ENCODE assay signal across 8 cellular contexts in genomic region chr14:72894623-72895378, GRCh38. TPM values are rescaled to one million over a fixed set of nuclear protein-coding genes. Genes with fewer than 3 reads are reported as not detected.
DNase-seq lines count a peak whose midpoint lies in the region; ATAC-seq and TF ChIP-seq lines count a peak whose summit lies in the region.

No MANE protein-coding gene starts in this region.

- DNase-seq in activated T-cell treated with anti-CD3 and anti-CD28 coated beads, Interleukin-2, amount 50 U/mL, for 1 hour: peak; percentile 35
- DNase-seq in activated T-cell treated with anti-CD3 and anti-CD28 coated beads for 4 hours: no peak
- peak in 1 of 2 donors; percentile 27 for DNase-seq in fibroblast of lung (ENCODE audit: low read depth in 2 of 2)
- peak; percentile 59 for DNase-seq in neural progenitor cell (ENCODE audit: low spot score)
- DNase-seq in NCI-H2196 (lab: John Stamatoyannopoulos, UW; ENCODE audit: unreplicated experiment): no peak

- H3K27ac Mint-ChIP-seq in neural progenitor cell: no peak overlapping the region

- H4K20me1 ChIP-seq in fibroblast of lung (ENCODE audit: control insufficient read depth, extremely low read depth, insufficient read depth, low read length): no peaks in the 10 kb centered on the region
- H4K20me1 ChIP-seq in neural progenitor cell (ENCODE audit: low read depth): peaks cover 10% of the 10 kb centered on the region

- no peaks in the 10 kb centered on the region for H3K36me3 Mint-ChIP-seq in neural progenitor cell

- H3K27me3 Mint-ChIP-seq in neural progenitor cell (ENCODE audit: insufficient read depth, low read depth): peaks cover 40% of the 10 kb centered on the region

- ATAC-seq in GM19397 (IDR thresholded peaks at IDR 0.05; ENCODE audit: unreplicated experiment) (no peak), HG03175 (IDR thresholded peaks at IDR 0.05; ENCODE audit: unreplicated experiment) (no peak)

- H3K4me2 ChIP-seq in fibroblast of lung (ENCODE audit: extremely low read depth, insufficient read depth, low read length): peak overlapping the region; percentile 98
- H3K4me2 ChIP-seq in neural progenitor cell: peak overlapping the region; percentile 95

- peak overlapping the region; percentile 94 for H3K4me3 Mint-ChIP-seq in neural progenitor cell

- H3K36me3 ChIP-seq in fibroblast of lung (ENCODE audit: control insufficient read depth, insufficient read depth, low read length): no peaks in the 10 kb centered on the region
- H3K36me3 ChIP-seq in neural progenitor cell: no peaks in the 10 kb centered on the region

- H3F3A ChIP-seq in neural progenitor cell (ENCODE audit: low read depth): peaks cover 22% of the 10 kb centered on the region

- TF ChIP-seq CTCF in WI38 (IDR thresholded peaks at IDR 0.05; ENCODE audit: low read depth, low read length) (no peak), fibroblast of lung (conservative IDR thresholded peaks at IDR 0.05 in 1 of 2, IDR thresholded peaks at IDR 0.05 in 1 of 2; ENCODE audit: low read depth in 1 of 2, low read length in 2 of 2) (no peak), neural progenitor cell (IDR thresholded peaks at IDR 0.05) (no peak)

- H3K27me3 ChIP-seq in fibroblast of lung (ENCODE audit: control insufficient read depth, insufficient read depth, low read length) (no peaks in the 10 kb centered on the region), neural progenitor cell (peaks cover 73% of the 10 kb centered on the region)

- H3K4me3 ChIP-seq in WI38 (ENCODE audit: low read depth, low read length): peak overlapping the region; percentile 73
- peak overlapping the region; percentile 85 to 94 (median 91) for H3K4me3 ChIP-seq in fibroblast of lung (replicated peaks in 1 of 4; ENCODE audit: control extremely low read depth in 1 of 4, insufficient read depth in 1 of 4, low read depth in 3 of 4, low read length in 4 of 4)
- peak overlapping the region; percentile 72 for H3K4me3 ChIP-seq in neural progenitor cell

- H3K27ac ChIP-seq in fibroblast of lung (ENCODE audit: insufficient read depth, low read length) (peak overlapping the region; percentile 38), neural progenitor cell (no peak overlapping the region)

- no peaks in the 10 kb centered on the region for H3K9me3 Mint-ChIP-seq in neural progenitor cell

- peaks cover 35% of the 10 kb centered on the region for H3K4me1 Mint-ChIP-seq in neural progenitor cell

- H3K79me2 ChIP-seq in fibroblast of lung (ENCODE audit: control insufficient read depth, insufficient read depth, low read length): peaks cover 37% of the 10 kb centered on the region
- H3K79me2 ChIP-seq in neural progenitor cell (ENCODE audit: low read depth): no peaks in the 10 kb centered on the region

- H3K4me1 ChIP-seq in fibroblast of lung (ENCODE audit: control insufficient read depth, extremely low read depth, insufficient read depth, low read length) (peaks cover 12% of the 10 kb centered on the region), neural progenitor cell (peaks cover 36% of the 10 kb centered on the region)

- H3K9ac ChIP-seq in fibroblast of lung (ENCODE audit: insufficient read depth, low read length): peak overlapping the region; percentile 20
- H3K9ac ChIP-seq in neural progenitor cell: no peak overlapping the region

- H2AFZ ChIP-seq in fibroblast of lung (ENCODE audit: low read length): peak overlapping the region; percentile 90
- H2AFZ ChIP-seq in neural progenitor cell (replicated peaks): no peak overlapping the region

- H3K9me3 ChIP-seq in fibroblast of lung (ENCODE audit: control insufficient read depth, insufficient read depth, low read depth, low read length): no peaks in the 10 kb centered on the region
- H3K9me3 ChIP-seq in neural progenitor cell (ENCODE audit: low read depth): no peaks in the 10 kb centered on the region

RNA-seq across cellular contexts. Expression of gene DPF3, which starts 0.9 kb away (rescaled TPM):
- 3.6 and 13.7 TPM in 2 replicates for total RNA-seq in fibroblast of lung
- polyA plus RNA-seq in fibroblast of lung: 7.6 and 11.1 TPM in 2 replicates
- 8.0 and 8.6 TPM in 2 replicates for polyA plus RNA-seq in fibroblast of lung (2012)
- 12.0 and 26.5 TPM in 2 replicates for polyA minus RNA-seq in fibroblast of lung (ENCODE audit: low replicate concordance)
- total RNA-seq in neural progenitor cell (ENCODE audit: low replicate concordance): not detected in 2 replicates

RNA-seq across cellular contexts. Expression of gene DCAF4, which starts 31.5 kb away (rescaled TPM):
- total RNA-seq in fibroblast of lung: 4.9 and 10.2 TPM in 2 replicates
- polyA plus RNA-seq in fibroblast of lung: 20.0 and 20.7 TPM in 2 replicates
- polyA plus RNA-seq in fibroblast of lung (2012): 10.9 and 11.3 TPM in 2 replicates
- polyA minus RNA-seq in fibroblast of lung (ENCODE audit: low replicate concordance): 11.0 and 27.8 TPM in 2 replicates
- total RNA-seq in neural progenitor cell (ENCODE audit: low replicate concordance): 3.7 and 7.2 TPM in 2 replicates

Comparison
In these comparisons a context has a peak if more than half of its experiments do, and no peak if none do; other contexts are left out.
1. DNase-seq: peak in activated T-cell treated with anti-CD3 and anti-CD28 coated beads, Interleukin-2, amount 50 U/mL, for 1 hour (single experiment) and neural progenitor cell (single experiment); none in activated T-cell treated with anti-CD3 and anti-CD28 coated beads for 4 hours (single experiment) and NCI-H2196 (single experiment).
2. Peak in every context shown above with its lines, with median percentiles within 50 percentile points of each other: H3K4me3 ChIP-seq.